Comparison of ENCODE assay signal across 1 cellular context in genomic region chr12:53299101-53299453, GRCh38.
TF ChIP-seq lines count a peak whose summit lies in the region.

No MANE protein-coding gene starts in this region.

TF ChIP-seq in K562, 482 proteins besides CTCF, POLR2A, EP300 and RAD21 (continued from another document):
- TF ChIP-seq TFE3 (CRISPR knock-in tag; IDR thresholded peaks at IDR 0.05): no peak
- peak; percentile 43 for TF ChIP-seq MEIS2 (IDR thresholded peaks at IDR 0.05; ENCODE audit: partially characterized antibody)
- no peak for TF ChIP-seq BRF2 (IDR thresholded peaks at IDR 0.05; ENCODE audit: borderline replicate concordance, insufficient read depth, insufficient read length)
- 0 out of 2 replicates have a peak, but pooled peaks have one; percentile 31 for TF ChIP-seq ATF4 (CRISPR knock-in tag; IDR thresholded peaks at IDR 0.05)
- TF ChIP-seq CREM (IDR thresholded peaks at IDR 0.05; ENCODE audit: low read depth): peak; percentile 56
- no peak for TF ChIP-seq ZNF282 (CRISPR knock-in tag; IDR thresholded peaks at IDR 0.05)
- TF ChIP-seq SNAPC5 (CRISPR knock-in tag; IDR thresholded peaks at IDR 0.05): no peak
- no peak for TF ChIP-seq NR2F6 (CRISPR knock-in tag; IDR thresholded peaks at IDR 0.05)
- TF ChIP-seq MTA2 (IDR thresholded peaks at IDR 0.05; ENCODE audit: low read depth): 0 out of 2 replicates have a peak, but pooled peaks have one; percentile 8
- peak; percentile 92 for TF ChIP-seq C11orf30 (IDR thresholded peaks at IDR 0.05; ENCODE audit: low read depth)
- TF ChIP-seq NFE2 (IDR thresholded peaks at IDR 0.05; ENCODE audit: low read depth): peak; percentile 75
- no peak for TF ChIP-seq CREB1 (IDR thresholded peaks at IDR 0.05)
- peak; percentile 86 for TF ChIP-seq CREB1 (CRISPR knock-in tag; IDR thresholded peaks at IDR 0.05)
